16 cellular contexts compared by ENCODE assay signal in genomic region chr18:22695674-22696073, GRCh38.
"Had no signal": no experiment of that assay in that cellular context is flagged by ENCODE, and none has a peak within 500 bp of the region (broad histone marks: within the 10 kb centered on the region; RNA-seq: fewer than 3 reads in every experiment).

No MANE protein-coding gene starts in this region.

- H3K9me3 ChIP-seq: lower lobe of right lung, sigmoid colon, testis had no signal

- H3K27ac Mint-ChIP-seq: activated CD4-positive, alpha-beta T cell treated with anti-CD3 and anti-CD28 coated beads, Interleukin-2, amount 10 ng/mL, durations not matched to agents 7 days and 5 days; activated naive CD4-positive, alpha-beta T cell treated with anti-CD3 and anti-CD28 coated beads, Interleukin-2, amount 50 U/mL, for 72 hours; naive thymus-derived CD4-positive, alpha-beta T cell; neural progenitor cell; progenitor cell of endocrine pancreas had no signal

- H3K9ac ChIP-seq: neural progenitor cell had no signal

- H3K4me1 ChIP-seq: neural progenitor cell, testis had no signal

- H2AFZ ChIP-seq: neural progenitor cell had no signal

- H3K9me3 Mint-ChIP-seq: activated CD4-positive, alpha-beta T cell treated with anti-CD3 and anti-CD28 coated beads, Interleukin-2, amount 10 ng/mL, durations not matched to agents 7 days and 5 days; activated naive CD4-positive, alpha-beta T cell treated with anti-CD3 and anti-CD28 coated beads, Interleukin-2, amount 50 U/mL, for 72 hours; neural progenitor cell had no signal

- H3K4me1 Mint-ChIP-seq: activated CD4-positive, alpha-beta T cell treated with anti-CD3 and anti-CD28 coated beads, Interleukin-2, amount 10 ng/mL, durations not matched to agents 7 days and 5 days; naive thymus-derived CD4-positive, alpha-beta T cell had no signal

- H3K36me3 ChIP-seq: lower lobe of right lung, neural progenitor cell, sigmoid colon, WERI-Rb-1 had no signal

- H3K4me3 Mint-ChIP-seq: activated CD4-positive, alpha-beta T cell treated with anti-CD3 and anti-CD28 coated beads, Interleukin-2, amount 10 ng/mL, durations not matched to agents 7 days and 5 days; naive thymus-derived CD4-positive, alpha-beta T cell; neural progenitor cell had no signal

- H3K27me3 ChIP-seq: neural progenitor cell, sigmoid colon, testis had no signal

- H3K4me3 ChIP-seq: lower lobe of right lung, neural progenitor cell, sigmoid colon, testis had no signal

- DNase-seq: activated CD4-positive, alpha-beta T cell treated with anti-CD3 and anti-CD28 coated beads, Interleukin-2, amount 10 ng/mL, durations not matched to agents 7 days and 5 days; activated CD4-positive, CD25-positive, alpha-beta regulatory T cell treated with anti-CD3 and anti-CD28 coated beads, Interleukin-2, amount 50 U/mL, for 72 hours; activated T-cell treated with anti-CD3 and anti-CD28 coated beads, Interleukin-2, amount 50 U/mL, for 1 hour; lower lobe of right lung; naive thymus-derived CD4-positive, alpha-beta T cell; retina; stimulated activated CD4-positive, alpha-beta T cell treated with anti-CD3 and anti-CD28 coated beads, Interleukin-2, amount 100 ng/mL, for 48 hours; stimulated activated CD8-positive, alpha-beta memory T cell treated with anti-CD3 and anti-CD28 coated beads, Interleukin-4, amount 100 ng/mL, for 48 hours; stimulated activated naive CD4-positive, alpha-beta T cell; testis; WERI-Rb-1 had no signal

- H3K36me3 Mint-ChIP-seq: activated naive CD4-positive, alpha-beta T cell treated with anti-CD3 and anti-CD28 coated beads, Interleukin-2, amount 50 U/mL, for 72 hours; neural progenitor cell had no signal

- ATAC-seq: activated naive CD4-positive, alpha-beta T cell treated with anti-CD3 and anti-CD28 coated beads, Interleukin-2, amount 50 U/mL, for 72 hours; left lobe of liver; naive thymus-derived CD4-positive, alpha-beta T cell had no signal

- H3K4me2 ChIP-seq: neural progenitor cell had no signal

- H3K27ac ChIP-seq: lower lobe of right lung, neural progenitor cell, sigmoid colon, testis, WERI-Rb-1 had no signal
